In the genomic region with DNA sequence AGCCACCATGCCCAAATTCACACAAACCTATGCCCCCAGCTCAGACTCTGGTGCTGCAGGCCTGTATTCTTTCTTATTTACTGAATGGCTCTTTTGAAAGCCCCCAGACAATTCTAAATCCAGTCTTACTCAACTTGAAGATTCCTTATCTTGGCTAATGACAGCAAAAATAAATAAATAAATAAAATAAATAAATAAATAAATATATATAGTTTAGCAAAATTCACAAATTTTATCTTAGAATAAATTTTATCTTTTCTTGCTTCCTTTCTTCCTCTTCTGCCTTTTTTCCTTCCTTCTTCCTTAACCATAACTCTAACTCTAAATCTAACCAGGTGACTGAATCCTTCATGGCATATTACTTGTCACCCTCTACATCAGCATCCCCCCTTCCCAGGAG, we compare ENCODE assay signal across 20 cellular contexts.
"Had no signal": no experiment of that assay in that cellular context is flagged by ENCODE, and none has a peak within 500 bp of the region (broad histone marks: within the 10 kb centered on the region; RNA-seq: fewer than 3 reads in every experiment).

No MANE protein-coding gene starts in this region.

- H3K36me3 ChIP-seq: adrenal gland, esophagus squamous epithelium, left ventricle myocardium inferior, right lobe of liver, stomach, vagina had no signal

- H3K9me3 Mint-ChIP-seq: activated naive CD4-positive, alpha-beta T cell treated with anti-CD3 and anti-CD28 coated beads for 36 hours; activated T-cell treated with anti-CD3 and anti-CD28 coated beads, Interleukin-2, amount 50 U/mL, for 4 hours had no signal

- H3K9me3 ChIP-seq: adrenal gland, esophagus squamous epithelium, left ventricle myocardium inferior, right lobe of liver, vagina had no signal

- H3K27me3 ChIP-seq: adrenal gland, vagina had no signal

- ATAC-seq: activated CD4-positive, CD25-positive, alpha-beta regulatory T cell treated with anti-CD3 and anti-CD28 coated beads, Interleukin-2, amount 50 U/mL, for 24 hours; activated T-cell treated with anti-CD3 and anti-CD28 coated beads, Interleukin-2, amount 50 U/mL, for 4 hours; right lobe of liver had no signal

- DNase-seq: activated CD4-positive, alpha-beta T cell treated with anti-CD3 and anti-CD28 coated beads, Interleukin-2, amount 50 U/mL, for 1 hour; activated CD8-positive, alpha-beta memory T cell treated with anti-CD3 and anti-CD28 coated beads, Interleukin-2, amount 50 U/mL, for 4 hours; activated naive CD4-positive, alpha-beta T cell treated with anti-CD3 and anti-CD28 coated beads for 36 hours; activated T-cell treated with anti-CD3 and anti-CD28 coated beads, Interleukin-2, amount 50 U/mL, for 4 hours; adrenal gland; effector CD8-positive, alpha-beta T cell; esophagus squamous epithelium; immature natural killer cell; kidney glomerular epithelial cell; left ventricle myocardium inferior; right lobe of liver; small intestine; stimulated activated CD4-positive, alpha-beta T cell treated with anti-CD3 and anti-CD28 coated beads, Interleukin-15, amount 100 ng/mL, for 24 hours; stimulated activated CD4-positive, alpha-beta T cell treated with anti-CD3 and anti-CD28 coated beads, Interleukin-4, amount 100 ng/mL, for 1 hour; stomach; T1000; trophoblast cell had no signal

- H3K4me3 ChIP-seq: adrenal gland, esophagus squamous epithelium, left ventricle myocardium inferior, right lobe of liver, stomach, vagina had no signal

- H3K4me1 ChIP-seq: parathyroid adenoma, right lobe of liver had no signal

- H3K27ac ChIP-seq: adrenal gland, esophagus squamous epithelium, left ventricle myocardium inferior, parathyroid adenoma, right lobe of liver, stomach, vagina had no signal
